ENCODE assay signal across 19 cellular contexts in the genomic region with DNA sequence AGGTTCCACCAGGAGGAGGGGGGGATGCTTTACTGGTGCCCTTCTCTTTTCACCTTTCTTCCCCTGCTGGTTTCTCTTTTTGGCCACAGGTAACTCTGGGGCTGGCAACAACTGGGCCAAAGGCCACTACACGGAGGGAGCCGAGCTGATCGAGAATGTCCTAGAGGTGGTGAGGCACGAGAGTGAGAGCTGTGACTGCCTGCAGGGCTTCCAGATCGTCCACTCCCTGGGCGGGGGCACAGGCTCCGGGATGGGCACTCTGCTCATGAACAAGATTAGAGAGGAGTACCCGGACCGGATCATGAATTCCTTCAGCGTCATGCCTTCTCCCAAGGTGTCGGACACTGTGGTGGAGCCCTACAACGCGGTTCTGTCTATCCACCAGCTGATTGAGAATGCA. TPM values are rescaled to one million over a fixed set of nuclear protein-coding genes. Genes with fewer than 3 reads are reported as not detected.
"Had no signal": no experiment of that assay in that cellular context is flagged by ENCODE, and none has a peak within 500 bp of the region (broad histone marks: within the 10 kb centered on the region; RNA-seq: fewer than 3 reads in every experiment).

No MANE protein-coding gene starts in this region.

- DNase-seq: activated CD4-positive, alpha-beta memory T cell treated with anti-CD3 and anti-CD28 coated beads, Interleukin-2, amount 10 ng/mL, durations not matched to agents 7 days and 5 days; activated CD4-positive, alpha-beta T cell treated with anti-CD3 and anti-CD28 coated beads, Interleukin-2, amount 10 ng/mL, durations not matched to agents 24 days and 14 days; activated gamma-delta T cell treated with Interleukin-2 at 50 U/mL for 16 hours; anterior cingulate cortex; body of pancreas; heart left ventricle; mesenchymal stem cell; psoas muscle; stimulated activated naive CD4-positive, alpha-beta T cell treated with Interleukin-2 at 50 U/mL for 16 hours; substantia nigra; T-cell; uterus had no signal

- H3K9me3 Mint-ChIP-seq: activated CD4-positive, alpha-beta memory T cell treated with anti-CD3 and anti-CD28 coated beads, Interleukin-2, amount 10 ng/mL, durations not matched to agents 7 days and 5 days; activated CD4-positive, alpha-beta T cell treated with anti-CD3 and anti-CD28 coated beads, Interleukin-2, amount 10 ng/mL, durations not matched to agents 24 days and 14 days; activated naive CD4-positive, alpha-beta T cell treated with anti-CD3 and anti-CD28 coated beads, Interleukin-2, amount 50 U/mL, for 24 hours; nephron; T-cell; T-helper 2 cell treated with Interferon-gamma antibody and Interleukin-4, amounts not matched to agents 5 μg/mL and 100 μg/mL, for 36 hours had no signal

- ATAC-seq: activated CD4-positive, CD25-positive, alpha-beta regulatory T cell treated with anti-CD3 and anti-CD28 coated beads, Interleukin-2, amount 50 U/mL, for 24 hours; body of pancreas; pancreas; psoas muscle; T-cell had no signal

- H3K4me3 Mint-ChIP-seq: activated CD4-positive, alpha-beta memory T cell treated with anti-CD3 and anti-CD28 coated beads, Interleukin-2, amount 10 ng/mL, durations not matched to agents 7 days and 5 days; activated CD4-positive, alpha-beta T cell treated with anti-CD3 and anti-CD28 coated beads, Interleukin-2, amount 10 ng/mL, durations not matched to agents 24 days and 14 days; activated naive CD4-positive, alpha-beta T cell treated with anti-CD3 and anti-CD28 coated beads, Interleukin-2, amount 50 U/mL, for 24 hours; nephron; T-cell; T-helper 2 cell treated with Interferon-gamma antibody and Interleukin-4, amounts not matched to agents 5 μg/mL and 100 μg/mL, for 36 hours had no signal

- H3K27me3 Mint-ChIP-seq: activated CD4-positive, alpha-beta memory T cell treated with anti-CD3 and anti-CD28 coated beads, Interleukin-2, amount 10 ng/mL, durations not matched to agents 7 days and 5 days; activated CD4-positive, alpha-beta T cell treated with anti-CD3 and anti-CD28 coated beads, Interleukin-2, amount 10 ng/mL, durations not matched to agents 24 days and 14 days; activated naive CD4-positive, alpha-beta T cell treated with anti-CD3 and anti-CD28 coated beads, Interleukin-2, amount 50 U/mL, for 24 hours; T-cell had no signal

- H3K27ac Mint-ChIP-seq: activated CD4-positive, alpha-beta memory T cell treated with anti-CD3 and anti-CD28 coated beads, Interleukin-2, amount 10 ng/mL, durations not matched to agents 7 days and 5 days; activated CD4-positive, alpha-beta T cell treated with anti-CD3 and anti-CD28 coated beads, Interleukin-2, amount 10 ng/mL, durations not matched to agents 24 days and 14 days; activated naive CD4-positive, alpha-beta T cell treated with anti-CD3 and anti-CD28 coated beads, Interleukin-2, amount 50 U/mL, for 24 hours; T-cell; T-helper 2 cell treated with Interferon-gamma antibody and Interleukin-4, amounts not matched to agents 5 μg/mL and 100 μg/mL, for 36 hours had no signal

RNA-seq across cellular contexts. Expression of a gene that starts 4.4 kb away (rescaled TPM):
- total RNA-seq: activated CD4-positive, alpha-beta memory T cell treated with anti-CD3 and anti-CD28 coated beads, Interleukin-2, amount 10 ng/mL, durations not matched to agents 7 days and 5 days; activated CD4-positive, alpha-beta T cell treated with anti-CD3 and anti-CD28 coated beads, Interleukin-2, amount 10 ng/mL, durations not matched to agents 24 days and 14 days; body of pancreas; fibroblast of villous mesenchyme; myocyte had no signal
